In genomic region chr9:4424891-4425290, GRCh38 we compare ENCODE assay signal across 13 cellular contexts.
"Had no signal": no experiment of that assay in that cellular context is flagged by ENCODE, and none has a peak within 500 bp of the region (broad histone marks: within the 10 kb centered on the region; RNA-seq: fewer than 3 reads in every experiment).

No MANE protein-coding gene starts in this region.

- ATAC-seq: activated CD4-positive, alpha-beta T cell treated with anti-CD3 and anti-CD28 coated beads for 36 hours; activated naive CD4-positive, alpha-beta T cell treated with anti-CD3 and anti-CD28 coated beads, Interleukin-2, amount 50 U/mL, for 72 hours; foreskin keratinocyte; WTC11 had no signal

- H3K27me3 ChIP-seq: hepatocyte had no signal

- H3K27ac ChIP-seq: foreskin keratinocyte, hepatocyte had no signal

- H3K4me3 ChIP-seq: hepatocyte had no signal

- DNase-seq: activated CD4-positive, alpha-beta T cell treated with anti-CD3 and anti-CD28 coated beads for 36 hours; activated CD4-positive, alpha-beta T cell treated with anti-CD3 and anti-CD28 coated beads, Interleukin-2, amount 50 U/mL, for 48 hours; activated gamma-delta T cell treated with Interleukin-2 at 50 U/mL for 16 hours; endodermal cell; foreskin keratinocyte; islet precursor cell; mammary epithelial cell; occipital lobe; posterior cingulate gyrus; retina had no signal

- H3K4me1 ChIP-seq: foreskin keratinocyte had no signal
